ENCODE assay signal across 14 cellular contexts in the genomic region with DNA sequence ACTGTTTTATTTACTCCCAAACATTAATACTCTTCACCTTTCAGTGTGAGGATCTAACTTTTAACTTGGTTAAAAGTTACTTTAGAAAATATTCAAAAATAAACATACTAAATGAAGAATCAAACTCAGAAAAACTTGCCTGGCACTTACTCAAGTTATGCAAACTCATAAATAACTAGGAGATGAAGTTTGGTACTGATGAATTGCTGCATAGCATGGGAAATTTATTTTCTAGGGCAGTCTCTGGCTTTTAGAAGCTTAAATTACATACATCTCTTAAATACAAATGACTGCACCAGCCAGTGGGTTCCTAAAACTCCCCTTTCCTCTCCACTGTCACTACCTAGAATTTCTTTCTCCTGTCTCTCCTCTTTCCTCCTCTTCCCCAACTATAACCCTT. TPM values are rescaled to one million over a fixed set of nuclear protein-coding genes. Genes with fewer than 3 reads are reported as not detected.
A peak's percentile ranks its signal among the peaks of the same experiment; 100 is the strongest.
DNase-seq lines count a peak whose midpoint lies in the region; ATAC-seq, FAIRE-seq and TF ChIP-seq lines count a peak whose summit lies in the region.
"Had no signal": no experiment of that assay in that cellular context is flagged by ENCODE, and none has a peak within 500 bp of the region (broad histone marks: within the 10 kb centered on the region; RNA-seq: fewer than 3 reads in every experiment).

No MANE protein-coding gene starts in this region.

- TF ChIP-seq EP300 in esophagus muscularis mucosa (IDR thresholded peaks at IDR 0.05), result no peak

- intact Hi-C loops in Caco-2 (cut with micrococcal nuclease; ENCODE audit: unreplicated experiment) (no loop called here), esophagus muscularis mucosa (cut with DNase I) (loop anchor here (5.0 kb wide), 1 partner anchor 44 kb away; the partner anchor contains the start of gene CREB1)

- H3K36me3 ChIP-seq in Caco-2 (ENCODE audit: control insufficient read depth, insufficient read depth, low read length), result no peaks in the 10 kb centered on the region
- H3K36me3 ChIP-seq in Loucy (ENCODE audit: insufficient read depth, low read length), result no peaks in the 10 kb centered on the region
- H3K36me3 ChIP-seq in esophagus muscularis mucosa, result no peaks in the 10 kb centered on the region
- H3K36me3 ChIP-seq in osteoblast (ENCODE audit: insufficient read depth, low read length), result no peaks in the 10 kb centered on the region

- H3F3A ChIP-seq in Loucy (ENCODE audit: low read depth), result no peaks in the 10 kb centered on the region

- POLR2A ChIA-PET in Caco-2 (lab: Charles Lee), result no interaction called here

- H4K20me1 ChIP-seq in Loucy (ENCODE audit: insufficient read depth, low read length, poor library complexity, severe bottlenecking) (no peaks in the 10 kb centered on the region), osteoblast (ENCODE audit: insufficient read depth, low read length) (no peaks in the 10 kb centered on the region)

- H3K9me3 Mint-ChIP-seq in Caco-2 (ENCODE audit: unreplicated experiment), result no peaks in the 10 kb centered on the region
- H3K9me3 Mint-ChIP-seq: CD8-positive, alpha-beta T cell had no signal

- no peak for TF ChIP-seq POLR2A in esophagus muscularis mucosa (IDR thresholded peaks at IDR 0.05; ENCODE audit: low read depth)

- H3K4me1 ChIP-seq in Caco-2 (peaks cover 26% of the 10 kb centered on the region), Loucy (ENCODE audit: insufficient read depth, low read length, poor library complexity, severe bottlenecking) (peaks cover 21% of the 10 kb centered on the region), esophagus muscularis mucosa (peaks cover 26 to 66% (median 56%) of the 10 kb centered on the region in 4 donors), osteoblast (ENCODE audit: insufficient read depth, low read length) (peaks cover 42% of the 10 kb centered on the region)

- TF ChIP-seq CTCF in Caco-2 (IDR thresholded peaks at IDR 0.05; ENCODE audit: insufficient read depth in 1 of 2, low read depth in 1 of 2, low read length in 1 of 2, severe bottlenecking in 1 of 2, unreplicated experiment in 1 of 2), result no peak
- TF ChIP-seq CTCF in Loucy (conservative IDR thresholded peaks at IDR 0.05; ENCODE audit: low read length), result no peak
- no peak for TF ChIP-seq CTCF in esophagus muscularis mucosa (IDR thresholded peaks at IDR 0.05)
- no peak for TF ChIP-seq CTCF in osteoblast (IDR thresholded peaks at IDR 0.05; ENCODE audit: extremely low read depth, low read depth, low read length)

- ATAC-seq in GM18517 (IDR thresholded peaks at IDR 0.05; ENCODE audit: unreplicated experiment), result no peak
- ATAC-seq: CD8-positive, alpha-beta T cell had no signal

- H3K27me3 Mint-ChIP-seq in Caco-2 (ENCODE audit: insufficient read depth, unreplicated experiment), result no peaks in the 10 kb centered on the region

- H3K4me3 ChIP-seq in Caco-2 (ENCODE audit: low read depth, low read length), result no peak overlapping the region
- H3K4me3 ChIP-seq in Loucy (ENCODE audit: low read length, poor library complexity, severe bottlenecking), result no peak overlapping the region
- no peak overlapping the region for H3K4me3 ChIP-seq in esophagus muscularis mucosa
- no peak overlapping the region for H3K4me3 ChIP-seq in osteoblast (ENCODE audit: insufficient read depth, low read length)

- H3K27me3 ChIP-seq in Caco-2 (replicated peaks; ENCODE audit: control insufficient read depth, insufficient read depth, low read length) (no peaks in the 10 kb centered on the region), Loucy (ENCODE audit: insufficient read depth, low read length, poor library complexity, severe bottlenecking) (no peaks in the 10 kb centered on the region), esophagus muscularis mucosa (no peaks in the 10 kb centered on the region), osteoblast (ENCODE audit: insufficient read depth, low read length) (no peaks in the 10 kb centered on the region)

- BruUV-seq in Caco-2 (replicated peaks; lab: Mats Ljungman, UMichigan), result no TSS peak

- CTCF ChIA-PET in Caco-2 (lab: Charles Lee), result no interaction called here

- no peaks in the 10 kb centered on the region for H3K36me3 Mint-ChIP-seq in Caco-2 (ENCODE audit: insufficient read depth, unreplicated experiment)
- H3K36me3 Mint-ChIP-seq: CD8-positive, alpha-beta T cell had no signal

- no peaks in the 10 kb centered on the region for H3K79me2 ChIP-seq in Loucy (ENCODE audit: insufficient read depth, low read length)
- no peaks in the 10 kb centered on the region for H3K79me2 ChIP-seq in osteoblast (ENCODE audit: insufficient read depth, low read length)

- H3K27ac ChIP-seq in esophagus muscularis mucosa (replicated peaks in 1 of 4) (peak overlapping the region in 3 of 4 donors; percentile 47 to 78 (median 64)), osteoblast (ENCODE audit: low read depth, low read length) (peak overlapping the region; percentile 80)

- H3K9me2 ChIP-seq in Loucy (replicated peaks; ENCODE audit: low read depth, low read length), result no peaks in the 10 kb centered on the region

- H3K4me3 Mint-ChIP-seq in Caco-2 (ENCODE audit: unreplicated experiment), result no peak overlapping the region
- H3K4me3 Mint-ChIP-seq: CD8-positive, alpha-beta T cell had no signal

- H3K4me2 ChIP-seq in Loucy (ENCODE audit: low read depth, low read length, poor library complexity, severe bottlenecking), result no peak overlapping the region
- H3K4me2 ChIP-seq in osteoblast (ENCODE audit: insufficient read depth, low read length), result no peak overlapping the region

- peaks cover 33% of the 10 kb centered on the region for H3K4me1 Mint-ChIP-seq in Caco-2 (ENCODE audit: low read depth, unreplicated experiment)

- no peak overlapping the region for H3K9ac ChIP-seq in Loucy (ENCODE audit: low read depth, low read length, poor library complexity, severe bottlenecking)

- FAIRE-seq in frontal cortex (lab: Jason Lieb, UNC), result no peak

- H3K9me3 ChIP-seq in Caco-2 (no peaks in the 10 kb centered on the region), Loucy (ENCODE audit: insufficient read depth, low read depth, low read length) (no peaks in the 10 kb centered on the region), esophagus muscularis mucosa (no peaks in the 10 kb centered on the region), osteoblast (ENCODE audit: low read depth, low read length) (no peaks in the 10 kb centered on the region)

- DNase-seq in Caco-2 (no peak), esophagus muscularis mucosa (ENCODE audit: extremely low spot score) (no peak), osteoblast (ENCODE audit: insufficient read length, low spot score, missing footprints) (no peak), NCI-H526 treated with DMSO at 0.1 percent for 48 hours (lab: John Stamatoyannopoulos, UW) (no peak), frontal cortex (ENCODE audit: low spot score in 2 of 2) (no peak)
- DNase-seq: CD8-positive, alpha-beta T cell; DND-41; H7; NCI-H1417 treated with DMSO at 0.1 percent for 48 hours; NCI-H2081; NCI-H510A treated with DMSO at 0.1 percent for 48 hours; SIG-M5 had no signal

- peak overlapping the region; percentile 12 for H3K27ac Mint-ChIP-seq in Caco-2 (ENCODE audit: unreplicated experiment)
- H3K27ac Mint-ChIP-seq: CD8-positive, alpha-beta T cell had no signal

- H2AFZ ChIP-seq in Loucy (ENCODE audit: low read length) (peak overlapping the region; percentile 17; the same call in 1 of the 2 replicates), osteoblast (ENCODE audit: low read length) (no peak overlapping the region)

RNA-seq across cellular contexts. Expression of gene CREB1, which starts 46.7 kb away (rescaled TPM):
- total RNA-seq in Caco-2 (2022) (49.7 and 59.0 TPM in 2 replicates), esophagus muscularis mucosa (10 to 100 TPM; 31.1 to 51.5 (median 43.3) TPM), osteoblast (32.1 and 38.4 TPM in 2 replicates), frontal cortex (109 TPM)
